Comparison of ENCODE assay signal across 19 cellular contexts in genomic region chr9:76676857-76677256, GRCh38.
A peak's percentile ranks its signal among the peaks of the same experiment; 100 is the strongest.
DNase-seq lines count a peak whose midpoint lies in the region; ATAC-seq and TF ChIP-seq lines count a peak whose summit lies in the region.
"Had no signal": no experiment of that assay in that cellular context is flagged by ENCODE, and none has a peak within 500 bp of the region (broad histone marks: within the 10 kb centered on the region; RNA-seq: fewer than 3 reads in every experiment).

No MANE protein-coding gene starts in this region.

- intact Hi-C loops in IMR-90 (cut with micrococcal nuclease): no loop called here
- intact Hi-C loops in mucosa of descending colon (cut with DNase I, micrococcal nuclease): no loop called here

- no peak overlapping the region for H2AK9ac ChIP-seq in IMR-90 (replicated peaks; ENCODE audit: low read depth, low read length, poor library complexity)

- POLR2A ChIA-PET in IMR-90 (lab: Charles Lee; ENCODE audit: unreplicated experiment): no interaction called here

- no peak overlapping the region for H2BK15ac ChIP-seq in IMR-90 (ENCODE audit: low read depth, low read length)

- H2BK120ac ChIP-seq in IMR-90 (ENCODE audit: low read depth, low read length): no peak overlapping the region

- no peaks in the 10 kb centered on the region for H3K9me3 ChIP-seq in IMR-90 (ENCODE audit: control insufficient read depth, insufficient read depth, low read length)
- H3K9me3 ChIP-seq in mucosa of descending colon: no peaks in the 10 kb centered on the region
- H3K9me3 ChIP-seq: BE2C, esophagus squamous epithelium, upper lobe of right lung had no signal

- no peak for TF ChIP-seq RAD21 in IMR-90 (IDR thresholded peaks at IDR 0.05; ENCODE audit: low read length)

- dilution Hi-C loops in IMR-90 (cut with HindIII; ENCODE audit: low sequenced_read_pairs, unreplicated experiment): no loop called here

- H3K18ac ChIP-seq in IMR-90 (ENCODE audit: low read depth, low read length): no peak overlapping the region

- H4K20me1 ChIP-seq in IMR-90 (ENCODE audit: insufficient read depth, low read length): no peaks in the 10 kb centered on the region

- H3K9ac ChIP-seq in IMR-90 (ENCODE audit: low read depth, low read length): no peak overlapping the region
- H3K9ac ChIP-seq: neural progenitor cell had no signal

- ATAC-seq in IMR-90 (ENCODE audit: low read depth) (no peak), mucosa of descending colon (peak; percentile 46)
- ATAC-seq: psoas muscle, T-helper 17 cell had no signal

- H4K91ac ChIP-seq in IMR-90 (ENCODE audit: insufficient read depth, low read depth, low read length): no peak overlapping the region

- no peaks in the 10 kb centered on the region for H3K79me1 ChIP-seq in IMR-90 (ENCODE audit: low read depth in 1 of 2, low read length in 2 of 2)

- no peak overlapping the region for H3K23ac ChIP-seq in IMR-90 (ENCODE audit: low read depth, low read length)

- TF ChIP-seq POLR2A in IMR-90 (IDR thresholded peaks at IDR 0.05; ENCODE audit: low read depth, low read length): no peak

- TF ChIP-seq CTCF in IMR-90 (conservative IDR thresholded peaks at IDR 0.05; ENCODE audit: low read depth, low read length) (no peak), mucosa of descending colon (IDR thresholded peaks at IDR 0.05) (no peak)

- no peak for DNase-seq in IMR-90
- peak; percentile 65 to 87 for DNase-seq in NCI-H1930 (lab: John Stamatoyannopoulos, UW)
- peak; percentile 42 to 72 for DNase-seq in SHP77 (lab: John Stamatoyannopoulos, UW)
- DNase-seq in mucosa of descending colon: no peak
- no peak for DNase-seq in glomerular visceral epithelial cell (ENCODE audit: extremely low spot score)
- DNase-seq in mesenteric fat pad (ENCODE audit: low spot score): no peak
- DNase-seq in ecto neural progenitor cell (ENCODE audit: low spot score): no peak
- DNase-seq: activated CD4-positive, alpha-beta T cell treated with anti-CD3 and anti-CD28 coated beads, Interleukin-2, amount 50 U/mL, for 4 hours; activated naive CD4-positive, alpha-beta T cell; BE2C; esophagus squamous epithelium; MM.1S; psoas muscle; Right ventricle myocardium superior; stimulated activated CD8-positive, alpha-beta memory T cell treated with anti-CD3 and anti-CD28 coated beads, Interleukin-4, amount 100 ng/mL, for 48 hours; T-helper 17 cell; upper lobe of right lung had no signal

- no CpG with 5 or more reads among the region's 4 CpGs for WGBS in IMR-90 (ENCODE audit: extremely low coverage in 2 of 2, insufficient read length in 1 of 2), 2 experiments

- H3K4me2 ChIP-seq in IMR-90 (ENCODE audit: low read depth, low read length): no peak overlapping the region
- H3K4me2 ChIP-seq: neural progenitor cell had no signal

- H2AK5ac ChIP-seq in IMR-90 (ENCODE audit: low read depth, low read length): no peak overlapping the region

- H2BK20ac ChIP-seq in IMR-90 (ENCODE audit: low read depth, low read length): no peak overlapping the region

- H2AFZ ChIP-seq in IMR-90 (replicated peaks; ENCODE audit: low read length, poor library complexity): no peak overlapping the region
- H2AFZ ChIP-seq: neural progenitor cell had no signal

- H3K14ac ChIP-seq in IMR-90 (replicated peaks; ENCODE audit: low read depth, low read length): no peak overlapping the region

- H3K4ac ChIP-seq in IMR-90 (ENCODE audit: low read depth, low read length): no peak overlapping the region

- no peak overlapping the region for H3K56ac ChIP-seq in IMR-90 (ENCODE audit: extremely low read depth, insufficient read depth, low read length)

- H3K27me3 ChIP-seq in IMR-90 (ENCODE audit: control insufficient read depth, insufficient read depth, low read length): no peaks in the 10 kb centered on the region
- H3K27me3 ChIP-seq: BE2C, dorsolateral prefrontal cortex, esophagus squamous epithelium, neural progenitor cell, upper lobe of right lung had no signal

- H4K5ac ChIP-seq in IMR-90 (ENCODE audit: low read depth, low read length): no peak overlapping the region

- H3K36me3 ChIP-seq in IMR-90 (ENCODE audit: control insufficient read depth, insufficient read depth, low read length): no peaks in the 10 kb centered on the region
- H3K36me3 ChIP-seq in mucosa of descending colon (ENCODE audit: low read depth): no peaks in the 10 kb centered on the region
- H3K36me3 ChIP-seq: BE2C, esophagus squamous epithelium, neural progenitor cell, upper lobe of right lung had no signal

- no peak overlapping the region for H4K8ac ChIP-seq in IMR-90 (ENCODE audit: low read depth in 2 of 2, low read length in 2 of 2)

- H2BK5ac ChIP-seq in IMR-90 (ENCODE audit: low read depth, low read length, poor library complexity, severe bottlenecking): no peak overlapping the region

- no peaks in the 10 kb centered on the region for H3K9me1 ChIP-seq in IMR-90 (ENCODE audit: insufficient read depth, low read length)

- BruUV-seq in IMR-90 (replicated peaks; lab: Mats Ljungman, UMichigan): no TSS peak

- no peak overlapping the region for H3K27ac ChIP-seq in IMR-90 (ENCODE audit: insufficient read depth, low read length)
- H3K27ac ChIP-seq: neural progenitor cell, psoas muscle, upper lobe of right lung had no signal

- H3K4me1 ChIP-seq in IMR-90 (ENCODE audit: control insufficient read depth, insufficient read depth, low read length) (no peaks in the 10 kb centered on the region), mucosa of descending colon (ENCODE audit: low read depth) (no peaks in the 10 kb centered on the region)
- H3K4me1 ChIP-seq: BE2C, esophagus squamous epithelium, neural progenitor cell, psoas muscle, upper lobe of right lung had no signal

- in situ Hi-C loops in IMR-90 (cut with MboI; ENCODE audit: low sequenced_read_pairs): no loop called here

- H3K4me3 ChIP-seq in IMR-90 (ENCODE audit: insufficient read depth, low read depth, low read length) (no peak overlapping the region), mucosa of descending colon (no peak overlapping the region)
- H3K4me3 ChIP-seq: neural progenitor cell, psoas muscle, upper lobe of right lung had no signal

- CTCF ChIA-PET in IMR-90 (lab: Yijun Ruan, JAX): no interaction called here

TF ChIP-seq in IMR-90, 13 proteins besides CTCF, POLR2A, EP300 and RAD21:
- TF ChIP-seq MAFK (IDR thresholded peaks at IDR 0.05; ENCODE audit: low read depth, low read length) (no peak), CEBPB (IDR thresholded peaks at IDR 0.05; ENCODE audit: low read depth, low read length) (peak; percentile 82)

Comparison
In these comparisons a context has a peak if more than half of its experiments do, and no peak if none do; other contexts are left out.
1. DNase-seq: peak in NCI-H1930 (2 of 2) and SHP77 (2 of 2); none in IMR-90 (single experiment), mucosa of descending colon (0 of 3), glomerular visceral epithelial cell (single experiment), mesenteric fat pad (single experiment) and ecto neural progenitor cell (single experiment).